Comparison of ENCODE assay signal across 8 cellular contexts in the genomic region with DNA sequence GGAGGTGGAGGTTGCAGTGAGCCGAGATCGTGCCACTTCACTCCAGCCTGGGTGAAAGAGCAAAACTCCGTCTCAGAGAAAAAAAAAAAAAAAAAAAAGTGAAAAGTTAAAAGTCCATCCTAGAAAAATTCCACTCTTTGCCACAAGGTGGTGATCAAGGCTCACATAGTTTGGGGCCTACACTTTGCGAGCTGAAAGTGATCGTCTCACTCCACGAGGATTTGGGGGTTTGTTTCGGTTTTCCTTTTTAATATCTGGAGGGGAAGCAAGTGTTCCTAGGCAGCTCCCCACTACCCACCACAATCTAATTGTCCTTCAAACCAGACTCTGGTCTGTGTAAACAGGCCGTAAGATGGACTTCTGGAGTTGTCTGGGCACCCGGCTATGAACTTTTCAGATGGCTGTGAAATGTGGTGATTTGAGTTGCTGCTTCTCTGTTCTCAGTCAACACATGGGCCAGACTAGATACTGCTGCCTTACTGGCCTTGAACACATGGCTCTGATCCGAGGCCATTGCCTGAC. TPM values are rescaled to one million over a fixed set of nuclear protein-coding genes. Genes with fewer than 3 reads are reported as not detected.
DNase-seq lines count a peak whose midpoint lies in the region; ATAC-seq lines count a peak whose summit lies in the region.

No MANE protein-coding gene starts in this region.

- intact Hi-C loops in Right ventricle myocardium superior (cut with DNase I) = loop anchor here (5.0 kb wide), 2 partner anchors 149 to 234 kb away; no protein-coding TSS in a partner anchor

- DNase-seq in Daoy (ENCODE audit: low read depth) (peak; percentile 45), RKO (ENCODE audit: low spot score) (peak; percentile 62), Right ventricle myocardium superior (no peak), cerebellar nuclear complex (lab: John Stamatoyannopoulos, UW) (no peak)
- peak; percentile 43 for DNase-seq in activated naive CD4-positive, alpha-beta T cell treated with anti-CD3 and anti-CD28 coated beads, Interleukin-2, amount 50 U/mL, for 16 hours

- no peaks in the 10 kb centered on the region for H3K36me3 ChIP-seq in rectal smooth muscle tissue (ENCODE audit: control insufficient read depth, insufficient read depth, low read length)

- peak; percentile 62 for ATAC-seq in HG02981 (IDR thresholded peaks at IDR 0.05; ENCODE audit: unreplicated experiment)
- ATAC-seq in Right ventricle myocardium superior (ENCODE audit: poor library complexity) = peak; percentile 80
- no peak for ATAC-seq in GM19023 (IDR thresholded peaks at IDR 0.05; ENCODE audit: unreplicated experiment)

- peak overlapping the region; percentile 46 for H3K4me3 ChIP-seq in rectal smooth muscle tissue (ENCODE audit: low read length)

- H3K27ac ChIP-seq in rectal smooth muscle tissue (ENCODE audit: low read depth, low read length) = no peak overlapping the region

- peaks cover 16% of the 10 kb centered on the region for H3K4me1 ChIP-seq in rectal smooth muscle tissue (ENCODE audit: control insufficient read depth, insufficient read depth, low read length)

- H3K9ac ChIP-seq in rectal smooth muscle tissue (ENCODE audit: low read length) = no peak overlapping the region

- H3K27me3 ChIP-seq in rectal smooth muscle tissue (ENCODE audit: control insufficient read depth, insufficient read depth, low read length) = no peaks in the 10 kb centered on the region

RNA-seq across cellular contexts. Expression of gene PRLHR, which starts 27.1 kb away (rescaled TPM):
- total RNA-seq in Daoy (2014; rRNA removed; shearing (Covaris generic)) = not detected in 2 replicates
- total RNA-seq in Right ventricle myocardium superior = not detected

Comparison
In these comparisons a context has a peak if more than half of its experiments do, and no peak if none do; other contexts are left out.
1. DNase-seq: peak in Daoy (single experiment), RKO (single experiment) and activated naive CD4-positive, alpha-beta T cell treated with anti-CD3 and anti-CD28 coated beads, Interleukin-2, amount 50 U/mL, for 16 hours (single experiment); none in Right ventricle myocardium superior (single experiment) and cerebellar nuclear complex (0 of 2).